ENCODE assay signal across 23 cellular contexts in the genomic region with DNA sequence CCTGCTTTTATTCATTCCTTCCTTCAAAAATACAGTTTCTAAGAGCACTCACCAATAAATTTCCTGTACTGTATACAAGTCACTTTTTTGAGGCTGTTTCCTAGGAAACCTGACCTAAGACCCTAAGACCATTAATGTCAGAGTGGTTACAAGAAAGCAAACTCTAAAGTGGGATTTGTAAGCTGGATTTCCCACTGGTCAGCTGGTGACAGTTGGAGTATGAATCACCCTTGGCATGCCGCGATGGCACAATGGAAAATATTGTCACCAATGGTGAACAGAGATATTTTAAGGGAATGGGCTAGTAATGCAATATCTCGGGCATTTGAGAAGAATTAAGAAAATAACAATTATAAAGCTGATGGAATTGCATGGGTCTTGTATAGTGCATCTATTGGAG.
DNase-seq lines count a peak whose midpoint lies in the region; ATAC-seq, FAIRE-seq and TF ChIP-seq lines count a peak whose summit lies in the region.
"Had no signal": no experiment of that assay in that cellular context is flagged by ENCODE, and none has a peak within 500 bp of the region (broad histone marks: within the 10 kb centered on the region; RNA-seq: fewer than 3 reads in every experiment).

No MANE protein-coding gene starts in this region.

- no peak overlapping the region for H3K9ac ChIP-seq in colonic mucosa (ENCODE audit: low read depth in 2 of 2, low read length in 2 of 2)
- H3K9ac ChIP-seq: SK-N-SH had no signal

- no peak for ATAC-seq in stimulated activated naive B cell treated with anti-CD40 and anti-IgM and Interleukin-4, amounts not matched to agents 10 μg/mL and 1 μg/mL and 100 μg/mL, for 72 hours (replicated peaks)
- ATAC-seq in HG03342 (IDR thresholded peaks at IDR 0.05; ENCODE audit: unreplicated experiment) = no peak
- ATAC-seq: GM12878 had no signal

- no peaks in the 10 kb centered on the region for H3K9me3 Mint-ChIP-seq in nephron progenitor cell
- no peaks in the 10 kb centered on the region for H3K9me3 Mint-ChIP-seq in stimulated activated naive B cell treated with anti-CD40 and anti-IgM and Interleukin-4, amounts not matched to agents 10 μg/mL and 1 μg/mL and 100 μg/mL, for 72 hours
- H3K9me3 Mint-ChIP-seq: CD4-positive, CD25-positive, alpha-beta regulatory T cell had no signal

- H3K4me3 Mint-ChIP-seq in nephron progenitor cell = no peak overlapping the region
- no peak overlapping the region for H3K4me3 Mint-ChIP-seq in stimulated activated naive B cell treated with anti-CD40 and anti-IgM and Interleukin-4, amounts not matched to agents 10 μg/mL and 1 μg/mL and 100 μg/mL, for 72 hours
- H3K4me3 Mint-ChIP-seq: CD4-positive, CD25-positive, alpha-beta regulatory T cell had no signal

- H3K9me3 ChIP-seq in vagina = no peaks in the 10 kb centered on the region
- no peaks in the 10 kb centered on the region for H3K9me3 ChIP-seq in colonic mucosa
- H3K9me3 ChIP-seq: Caco-2, SK-N-SH had no signal

- no peak for TF ChIP-seq CTCF in nephron progenitor cell (IDR thresholded peaks at IDR 0.05)
- no peak for TF ChIP-seq CTCF in vagina (IDR thresholded peaks at IDR 0.05)
- no peak for TF ChIP-seq CTCF in colonic mucosa (IDR thresholded peaks at IDR 0.05)

- intact Hi-C loops in vagina (cut with DNase I) = no loop called here
- intact Hi-C loops in colonic mucosa (cut with DNase I) = no loop called here

- no peak for TF ChIP-seq POLR2A in vagina (IDR thresholded peaks at IDR 0.05)

- H3K4me1 ChIP-seq in vagina (no peaks in the 10 kb centered on the region), colonic mucosa (no peaks in the 10 kb centered on the region)
- H3K4me1 ChIP-seq: Caco-2 had no signal

- no peaks in the 10 kb centered on the region for H3K27me3 Mint-ChIP-seq in nephron progenitor cell (ENCODE audit: low read depth, poor library complexity)
- H3K27me3 Mint-ChIP-seq in stimulated activated naive B cell treated with anti-CD40 and anti-IgM and Interleukin-4, amounts not matched to agents 10 μg/mL and 1 μg/mL and 100 μg/mL, for 72 hours = no peaks in the 10 kb centered on the region
- H3K27me3 Mint-ChIP-seq: CD4-positive, CD25-positive, alpha-beta regulatory T cell had no signal

- H3K36me3 ChIP-seq in vagina (peaks cover 0 to 18% of the 10 kb centered on the region in 2 donors), colonic mucosa (no peaks in the 10 kb centered on the region)

- H3K36me3 Mint-ChIP-seq in nephron progenitor cell (ENCODE audit: low read depth) = peaks cover 17% of the 10 kb centered on the region
- H3K36me3 Mint-ChIP-seq in stimulated activated naive B cell treated with anti-CD40 and anti-IgM and Interleukin-4, amounts not matched to agents 10 μg/mL and 1 μg/mL and 100 μg/mL, for 72 hours = no peaks in the 10 kb centered on the region
- H3K36me3 Mint-ChIP-seq: CD4-positive, CD25-positive, alpha-beta regulatory T cell had no signal

- peak; percentile 27 for DNase-seq in left kidney (ENCODE audit: low read depth, low spot score)
- no peak for DNase-seq in nephron progenitor cell
- DNase-seq in vagina (ENCODE audit: extremely low spot score in 2 of 2) = no peak
- no peak for DNase-seq in colonic mucosa
- no peak for DNase-seq in stimulated activated naive B cell treated with anti-CD40 and anti-IgM and Interleukin-4, amounts not matched to agents 10 μg/mL and 1 μg/mL and 100 μg/mL, for 72 hours
- DNase-seq in stimulated activated naive CD4-positive, alpha-beta T cell treated with Interleukin-2 at 50 U/mL for 16 hours (lab: John Stamatoyannopoulos, UW) = no peak
- DNase-seq: Caco-2; CD4-positive, CD25-positive, alpha-beta regulatory T cell; DMS 273 treated with DMSO at 0.1 percent for 48 hours; DMS79 treated with DMSO at 0.1 percent for 48 hours; Kasumi-1; NCI-H1092; NCI-H1436; NCI-H187 treated with DMSO at 0.1 percent for 48 hours; NCI-H2107; NCI-H446 treated with DMSO at 0.1 percent for 48 hours; NCI-H526 treated with DMSO at 0.1 percent for 48 hours; RPMI8226; SHP77; SK-N-SH had no signal

- H3K4me3 ChIP-seq in vagina = no peak overlapping the region
- H3K4me3 ChIP-seq in colonic mucosa = no peak overlapping the region
- H3K4me3 ChIP-seq: GM12878 had no signal

- H3K4me1 Mint-ChIP-seq in nephron progenitor cell = no peaks in the 10 kb centered on the region
- peaks cover 2 to 5% of the 10 kb centered on the region in 2 donors for H3K4me1 Mint-ChIP-seq in stimulated activated naive B cell treated with anti-CD40 and anti-IgM and Interleukin-4, amounts not matched to agents 10 μg/mL and 1 μg/mL and 100 μg/mL, for 72 hours
- H3K4me1 Mint-ChIP-seq: CD4-positive, CD25-positive, alpha-beta regulatory T cell had no signal

- peak overlapping the region; percentile 11 for H3K27ac Mint-ChIP-seq in nephron progenitor cell
- no peak overlapping the region for H3K27ac Mint-ChIP-seq in stimulated activated naive B cell treated with anti-CD40 and anti-IgM and Interleukin-4, amounts not matched to agents 10 μg/mL and 1 μg/mL and 100 μg/mL, for 72 hours
- H3K27ac Mint-ChIP-seq: CD4-positive, CD25-positive, alpha-beta regulatory T cell had no signal

- peak; percentile 55 for FAIRE-seq in TTC549 (lab: Jason Lieb, UNC)
- FAIRE-seq: GM12878 had no signal

- H3K27ac ChIP-seq in vagina (peak overlapping the region; percentile 19), colonic mucosa (no peak overlapping the region)

- H3K27me3 ChIP-seq in vagina = no peaks in the 10 kb centered on the region
- H3K27me3 ChIP-seq in colonic mucosa = no peaks in the 10 kb centered on the region
